Comparison of ENCODE assay signal across 15 cellular contexts in the genomic region with DNA sequence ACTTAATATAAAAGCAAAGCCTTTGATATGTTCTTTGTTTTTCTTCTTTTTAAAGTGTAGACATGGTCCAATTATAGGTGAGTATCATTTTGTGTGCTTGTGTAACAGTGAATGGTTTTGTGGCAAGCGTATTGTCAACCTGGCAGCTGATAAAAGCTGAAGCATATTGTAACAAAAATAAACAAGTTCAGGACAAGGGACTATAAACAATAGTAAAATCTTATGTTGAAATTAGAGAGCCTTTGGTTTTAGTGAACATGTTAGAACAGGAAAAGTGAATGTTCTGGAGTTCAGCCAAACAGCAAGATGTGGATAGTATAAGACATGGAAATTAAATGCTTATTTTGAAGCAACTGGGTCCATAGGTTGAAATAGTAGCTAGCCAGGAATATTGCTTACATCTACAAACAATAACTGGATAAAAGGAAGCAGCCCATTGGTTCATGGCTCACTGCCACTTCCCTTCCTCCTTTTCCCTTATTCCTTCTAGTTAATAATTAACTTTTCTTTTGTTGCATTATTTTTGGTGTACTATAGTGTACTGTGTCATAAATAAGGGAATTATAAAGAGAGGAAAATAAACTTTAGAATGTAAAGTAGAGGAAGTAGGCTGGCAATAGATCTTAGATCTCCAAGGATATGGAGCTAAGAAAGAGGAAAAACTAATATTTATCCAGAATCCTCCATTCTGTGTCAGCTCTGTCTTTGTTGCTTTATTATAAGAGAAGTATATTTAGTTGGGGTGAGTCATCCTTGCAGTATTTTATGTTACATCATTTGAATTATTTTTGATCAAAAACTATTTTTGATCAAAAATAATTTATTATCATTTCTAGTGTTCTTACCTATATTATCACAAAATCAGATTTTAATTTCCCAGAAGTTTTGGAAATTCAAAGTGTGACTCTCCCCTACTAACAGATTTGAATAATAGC.
DNase-seq lines count a peak whose midpoint lies in the region; ATAC-seq and TF ChIP-seq lines count a peak whose summit lies in the region.
"Had no signal": no experiment of that assay in that cellular context is flagged by ENCODE, and none has a peak within 500 bp of the region (broad histone marks: within the 10 kb centered on the region; RNA-seq: fewer than 3 reads in every experiment).

No MANE protein-coding gene starts in this region.

- peaks cover 20% of the 10 kb centered on the region for H3K9me3 Mint-ChIP-seq in mesothelial cell of epicardium
- peaks cover 3% of the 10 kb centered on the region for H3K9me3 Mint-ChIP-seq in stimulated activated memory B cell treated with anti-CD40 and anti-IgM and Interleukin-4, amounts not matched to agents 10 μg/mL and 1 μg/mL and 100 μg/mL, for 72 hours
- peaks cover 8% of the 10 kb centered on the region for H3K9me3 Mint-ChIP-seq in activated T-cell treated with anti-CD3 and anti-CD28 coated beads, Interleukin-2, amount 50 U/mL, for 24 hours

- H3K36me3 ChIP-seq in colonic mucosa = no peaks in the 10 kb centered on the region

- peaks cover 9% of the 10 kb centered on the region for H3K4me1 Mint-ChIP-seq in mesothelial cell of epicardium
- H3K4me1 Mint-ChIP-seq in stimulated activated memory B cell treated with anti-CD40 and anti-IgM and Interleukin-4, amounts not matched to agents 10 μg/mL and 1 μg/mL and 100 μg/mL, for 72 hours = no peaks in the 10 kb centered on the region
- peaks cover 2% of the 10 kb centered on the region for H3K4me1 Mint-ChIP-seq in activated T-cell treated with anti-CD3 and anti-CD28 coated beads, Interleukin-2, amount 50 U/mL, for 24 hours (ENCODE audit: low read depth)
- H3K4me1 Mint-ChIP-seq: naive B cell had no signal

- no peaks in the 10 kb centered on the region for H3K9me3 ChIP-seq in colonic mucosa

- ATAC-seq in stimulated activated memory B cell treated with anti-CD40 and anti-IgM and Interleukin-4, amounts not matched to agents 10 μg/mL and 1 μg/mL and 100 μg/mL, for 72 hours = no peak
- no peak for ATAC-seq in HG02571 (IDR thresholded peaks at IDR 0.05; ENCODE audit: unreplicated experiment)

- H3K4me3 Mint-ChIP-seq in mesothelial cell of epicardium = no peak overlapping the region
- H3K4me3 Mint-ChIP-seq in stimulated activated memory B cell treated with anti-CD40 and anti-IgM and Interleukin-4, amounts not matched to agents 10 μg/mL and 1 μg/mL and 100 μg/mL, for 72 hours = no peak overlapping the region
- no peak overlapping the region for H3K4me3 Mint-ChIP-seq in activated T-cell treated with anti-CD3 and anti-CD28 coated beads, Interleukin-2, amount 50 U/mL, for 24 hours
- H3K4me3 Mint-ChIP-seq: naive B cell; T-helper 1 cell treated with Interleukin-12 subunit alpha and Interleukin-12 subunit beta and Interleukin-4 antibody, amounts not matched to agents 30 μg/mL and 1 μg/mL, for 36 hours had no signal

- no peak overlapping the region for H3K4me3 ChIP-seq in colonic mucosa

- no peak overlapping the region for H3K27ac ChIP-seq in colonic mucosa

- no peaks in the 10 kb centered on the region for H3K27me3 ChIP-seq in colonic mucosa

- intact Hi-C loops in colonic mucosa (cut with DNase I) = no loop called here

- TF ChIP-seq CTCF in colonic mucosa (IDR thresholded peaks at IDR 0.05) (no peak), mesothelial cell of epicardium (IDR thresholded peaks at IDR 0.05; ENCODE audit: unreplicated experiment) (no peak)

- H3K36me3 Mint-ChIP-seq in mesothelial cell of epicardium = peaks cover 33% of the 10 kb centered on the region
- peaks cover 63% of the 10 kb centered on the region for H3K36me3 Mint-ChIP-seq in stimulated activated memory B cell treated with anti-CD40 and anti-IgM and Interleukin-4, amounts not matched to agents 10 μg/mL and 1 μg/mL and 100 μg/mL, for 72 hours
- peaks cover 77% of the 10 kb centered on the region for H3K36me3 Mint-ChIP-seq in activated T-cell treated with anti-CD3 and anti-CD28 coated beads, Interleukin-2, amount 50 U/mL, for 24 hours (ENCODE audit: low read depth)

- no peaks in the 10 kb centered on the region for H3K27me3 Mint-ChIP-seq in mesothelial cell of epicardium (ENCODE audit: low read depth)
- no peaks in the 10 kb centered on the region for H3K27me3 Mint-ChIP-seq in stimulated activated memory B cell treated with anti-CD40 and anti-IgM and Interleukin-4, amounts not matched to agents 10 μg/mL and 1 μg/mL and 100 μg/mL, for 72 hours
- no peaks in the 10 kb centered on the region for H3K27me3 Mint-ChIP-seq in activated T-cell treated with anti-CD3 and anti-CD28 coated beads, Interleukin-2, amount 50 U/mL, for 24 hours
- H3K27me3 Mint-ChIP-seq: naive B cell had no signal

- no peaks in the 10 kb centered on the region for H3K4me1 ChIP-seq in colonic mucosa

- in situ Hi-C loops in KBM-7 (cut with MboI; ENCODE audit: low pct_unique_long_range_greater_than_20kb, low sequenced_read_pairs) = no loop called here

- DNase-seq in ELR (ENCODE audit: low read depth) (peak; percentile 18), NCI-H2081 treated with DMSO at 0.1 percent for 48 hours (lab: John Stamatoyannopoulos, UW) (peak; percentile 7), colonic mucosa (peak; percentile 38), mesothelial cell of epicardium (ENCODE audit: low spot score in 2 of 2, unreplicated experiment in 2 of 2) (no peak), KBM-7 (no peak)
- no peak for DNase-seq in activated T-cell treated with anti-CD3 and anti-CD28 coated beads, Interleukin-2, amount 50 U/mL, for 24 hours
- DNase-seq: caudate nucleus; DND-41; hypothalamus; naive B cell; NCI-H226; stimulated activated CD4-positive, alpha-beta T cell treated with anti-CD3 and anti-CD28 coated beads, Interleukin-2, amount 100 ng/mL, for 24 hours had no signal

- H3K9ac ChIP-seq in colonic mucosa (ENCODE audit: low read depth in 2 of 2, low read length in 2 of 2) = no peak overlapping the region

- peak overlapping the region; percentile 78 for H3K27ac Mint-ChIP-seq in mesothelial cell of epicardium
- no peak overlapping the region for H3K27ac Mint-ChIP-seq in stimulated activated memory B cell treated with anti-CD40 and anti-IgM and Interleukin-4, amounts not matched to agents 10 μg/mL and 1 μg/mL and 100 μg/mL, for 72 hours
- no peak overlapping the region for H3K27ac Mint-ChIP-seq in activated T-cell treated with anti-CD3 and anti-CD28 coated beads, Interleukin-2, amount 50 U/mL, for 24 hours
- H3K27ac Mint-ChIP-seq: T-helper 1 cell treated with Interleukin-12 subunit alpha and Interleukin-12 subunit beta and Interleukin-4 antibody, amounts not matched to agents 30 μg/mL and 1 μg/mL, for 36 hours had no signal

Comparison
In these comparisons a context has a peak if more than half of its experiments do, and no peak if none do; other contexts are left out.
1. DNase-seq: peak in ELR (single experiment), NCI-H2081 treated with DMSO at 0.1 percent for 48 hours (single experiment) and colonic mucosa (single experiment); none in mesothelial cell of epicardium (0 of 2), activated T-cell treated with anti-CD3 and anti-CD28 coated beads, Interleukin-2, amount 50 U/mL, for 24 hours (single experiment) and KBM-7 (single experiment).